ENCODE assay signal across 8 cellular contexts in the genomic region with DNA sequence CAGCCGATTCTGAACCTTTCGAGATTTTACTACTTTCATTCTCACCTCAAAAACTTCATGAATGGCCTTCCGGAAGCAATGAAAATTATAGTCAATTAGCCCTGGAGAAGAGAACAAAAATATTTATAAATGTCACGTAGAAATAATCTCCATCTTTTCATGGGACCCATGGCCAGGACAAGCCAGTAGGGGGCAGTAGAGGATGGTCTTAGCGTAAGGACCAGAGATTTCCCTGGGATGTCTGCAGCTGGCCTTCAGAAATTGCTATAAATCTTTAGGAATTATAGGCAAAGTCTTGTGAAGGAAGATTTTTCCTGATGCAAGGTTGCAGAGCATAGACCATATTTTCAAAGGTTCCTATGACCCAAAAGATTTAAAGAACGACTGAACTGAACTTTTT. TPM values are rescaled to one million over a fixed set of nuclear protein-coding genes. Genes with fewer than 3 reads are reported as not detected.
DNase-seq lines count a peak whose midpoint lies in the region; ATAC-seq and TF ChIP-seq lines count a peak whose summit lies in the region.

No MANE protein-coding gene starts in this region.

- no peaks in the 10 kb centered on the region for H3K36me3 Mint-ChIP-seq in naive thymus-derived CD8-positive, alpha-beta T cell

- peaks cover 5 to 43% (median 23%) of the 10 kb centered on the region in 4 donors for H3K4me1 Mint-ChIP-seq in naive thymus-derived CD8-positive, alpha-beta T cell

- peaks cover 4 to 11% of the 10 kb centered on the region in 2 donors for H3K4me1 ChIP-seq in thoracic aorta (ENCODE audit: control insufficient read depth in 1 of 2, low read depth in 2 of 2)

- no peak overlapping the region for H3K4me3 Mint-ChIP-seq in naive thymus-derived CD8-positive, alpha-beta T cell

- H3K27me3 ChIP-seq in thoracic aorta (replicated peaks; ENCODE audit: insufficient read depth), result no peaks in the 10 kb centered on the region

- no peak overlapping the region for H3K27ac Mint-ChIP-seq in naive thymus-derived CD8-positive, alpha-beta T cell

- no peaks in the 10 kb centered on the region for H3K36me3 ChIP-seq in thoracic aorta

- H3K27ac ChIP-seq in thoracic aorta, result no peak overlapping the region

- no peaks in the 10 kb centered on the region for H3K9me3 ChIP-seq in thoracic aorta

- POLR2A ChIA-PET in naive thymus-derived CD8-positive, alpha-beta T cell (lab: Charles Lee), result interaction anchor here (0.6 kb wide), 1 partner anchor 675 kb away, joined by 5 read pairs; no protein-coding TSS in a partner anchor

- no peak for ATAC-seq in activated CD4-positive, CD25-positive, alpha-beta regulatory T cell treated with anti-CD3 and anti-CD28 coated beads, Interleukin-2, amount 50 U/mL, for 24 hours
- ATAC-seq in naive thymus-derived CD8-positive, alpha-beta T cell, result no peak
- ATAC-seq in thoracic aorta (ENCODE audit: insufficient number of reproducible peaks, low FRiP score, low read depth) (no peak), GM19467 (IDR thresholded peaks at IDR 0.05; ENCODE audit: unreplicated experiment) (no peak)

- TF ChIP-seq CTCF in epithelial cell of proximal tubule (conservative IDR thresholded peaks at IDR 0.05; ENCODE audit: low read depth, low read length) (peak; percentile 91), thoracic aorta (IDR thresholded peaks at IDR 0.05) (peak; percentile 75)

- H3K9me3 Mint-ChIP-seq in naive thymus-derived CD8-positive, alpha-beta T cell, result no peaks in the 10 kb centered on the region

- no peak overlapping the region for H3K4me3 ChIP-seq in epithelial cell of proximal tubule (ENCODE audit: low read depth, low read length)
- no peak overlapping the region for H3K4me3 ChIP-seq in thoracic aorta

- H3K27me3 Mint-ChIP-seq in naive thymus-derived CD8-positive, alpha-beta T cell, result no peaks in the 10 kb centered on the region

- DNase-seq in activated CD4-positive, CD25-positive, alpha-beta regulatory T cell (lab: John Stamatoyannopoulos, UW), result peak; percentile 2 to 52 (median 25)
- DNase-seq in NCI-H2171 (lab: John Stamatoyannopoulos, UW), result peak; percentile 2
- peak; percentile 79 for DNase-seq in activated CD8-positive, alpha-beta memory T cell treated with anti-CD3 and anti-CD28 coated beads for 24 hours
- DNase-seq in epithelial cell of proximal tubule (ENCODE audit: low read depth), result no peak
- peak in 9 of 10 donors; percentile 29 to 73 (median 47) for DNase-seq in naive thymus-derived CD8-positive, alpha-beta T cell
- no peak for DNase-seq in thoracic aorta (ENCODE audit: low spot score)

RNA-seq across cellular contexts. Expression of a gene that starts 15.6 kb away (rescaled TPM):
- total RNA-seq in epithelial cell of proximal tubule (47.2 and 58.5 TPM in 2 replicates), thoracic aorta (10 to 100 TPM; 33.2 to 58.5 TPM)
- 10 to 100 TPM; 18.8 to 19.7 TPM for total RNA-seq in naive thymus-derived CD8-positive, alpha-beta T cell
- 10 to 100 TPM; 24.8 to 30.8 (median 27.5) TPM for polyA plus RNA-seq in naive thymus-derived CD8-positive, alpha-beta T cell

RNA-seq across cellular contexts. Expression of a gene that starts 44.0 kb away (rescaled TPM):
- total RNA-seq in epithelial cell of proximal tubule, result 10.8 and 12.7 TPM in 2 replicates
- total RNA-seq in naive thymus-derived CD8-positive, alpha-beta T cell, result 1 to 10 TPM; 3.5 to 3.9 TPM
- polyA plus RNA-seq in naive thymus-derived CD8-positive, alpha-beta T cell, result 1 to 10 TPM; 1.1 to 2.8 (median 1.6) TPM
- 10 to 100 TPM; 11.0 to 25.8 TPM for total RNA-seq in thoracic aorta

RNA-seq across cellular contexts. Expression of a gene that starts 53.0 kb away (rescaled TPM):
- total RNA-seq in epithelial cell of proximal tubule, result 0.12 and 0.14 TPM in 2 replicates
- 1 to 10 TPM; 1.2 to 2.9 TPM for total RNA-seq in naive thymus-derived CD8-positive, alpha-beta T cell
- polyA plus RNA-seq in naive thymus-derived CD8-positive, alpha-beta T cell, result not detected
- total RNA-seq in thoracic aorta, result 1 to 10 TPM in 1 of 2 donors, not detected in 1; 2.0 TPM

Comparison
In these comparisons a context has a peak if more than half of its experiments do, and no peak if none do; other contexts are left out.
1. DNase-seq: peak in activated CD4-positive, CD25-positive, alpha-beta regulatory T cell (4 of 4), NCI-H2171 (single experiment), activated CD8-positive, alpha-beta memory T cell treated with anti-CD3 and anti-CD28 coated beads for 24 hours (single experiment) and naive thymus-derived CD8-positive, alpha-beta T cell (9 of 10); none in epithelial cell of proximal tubule (single experiment) and thoracic aorta (single experiment).